Comparison of ENCODE assay signal across 21 cellular contexts in the genomic region with DNA sequence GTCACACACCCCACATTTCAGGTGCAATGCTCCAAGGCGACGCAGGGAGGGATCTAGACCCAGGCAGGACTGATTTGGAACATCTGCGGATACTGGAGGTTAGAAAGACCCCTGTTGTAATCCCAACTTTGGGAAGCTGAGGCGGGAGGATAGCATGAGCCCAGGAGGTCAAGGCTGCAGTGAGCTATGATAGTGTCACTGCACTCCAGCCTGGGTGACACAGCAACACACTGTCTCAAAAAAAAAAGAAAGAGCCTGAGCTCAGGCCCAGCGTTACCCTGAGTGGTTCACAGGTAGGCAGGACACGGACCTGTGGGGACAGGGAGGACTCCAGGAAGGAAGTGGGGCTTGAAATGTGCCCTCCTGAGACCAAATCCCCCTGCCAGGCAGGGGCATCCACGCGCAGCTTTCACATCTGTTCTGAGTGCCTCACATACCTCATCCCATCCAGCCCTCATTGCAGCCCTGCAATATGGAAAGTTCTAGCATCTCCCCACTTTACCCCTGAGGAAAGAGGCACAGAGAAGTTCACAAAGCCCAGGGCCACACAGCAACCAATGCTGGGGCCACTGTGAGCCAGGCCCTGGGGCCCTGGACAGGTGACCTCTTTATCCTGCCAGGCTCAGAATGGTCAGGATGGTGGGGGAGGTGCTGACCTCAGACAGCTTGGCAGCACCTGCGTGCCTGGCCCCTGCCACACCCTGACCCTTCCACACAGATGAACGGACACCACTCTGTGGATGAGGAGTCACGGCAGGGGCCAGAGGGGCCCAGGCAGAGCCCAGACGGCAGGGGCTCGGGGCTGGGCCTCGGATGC. TPM values are rescaled to one million over a fixed set of nuclear protein-coding genes. Genes with fewer than 3 reads are reported as not detected.
DNase-seq lines count a peak whose midpoint lies in the region; ATAC-seq and TF ChIP-seq lines count a peak whose summit lies in the region.
"Had no signal": no experiment of that assay in that cellular context is flagged by ENCODE, and none has a peak within 500 bp of the region (broad histone marks: within the 10 kb centered on the region; RNA-seq: fewer than 3 reads in every experiment).

No MANE protein-coding gene starts in this region.

- H3K4me2 ChIP-seq in BLaER1 treated with 17β-estradiol and CSF1 and Interleukin-3, amounts not matched to agents 10 nM and 100 nM, result peak overlapping the region; percentile 73 to 96 (median 87)
- no peak overlapping the region for H3K4me2 ChIP-seq in osteoblast (ENCODE audit: insufficient read depth, low read length)

- H3K9me3 ChIP-seq in BLaER1 treated with 17β-estradiol and CSF1 and Interleukin-3, amounts not matched to agents 10 nM and 100 nM (replicated peaks in 1 of 11), result no peaks in the 10 kb centered on the region
- no peaks in the 10 kb centered on the region for H3K9me3 ChIP-seq in esophagus (ENCODE audit: control insufficient read depth in 2 of 2, insufficient read depth in 1 of 2, low read depth in 1 of 2, low read length in 1 of 2)
- no peaks in the 10 kb centered on the region for H3K9me3 ChIP-seq in osteoblast (ENCODE audit: low read depth, low read length)

- no peak for TF ChIP-seq CTCF in osteoblast (IDR thresholded peaks at IDR 0.05; ENCODE audit: extremely low read depth, low read depth, low read length)

- peaks cover 4% of the 10 kb centered on the region for H3K79me2 ChIP-seq in osteoblast (ENCODE audit: insufficient read depth, low read length)

- WGBS in esophagus, 2 donors, result 71 to 75% methylated on average over 13 to 14 of the region's 14 CpGs

- DNase-seq in NCI-H1694 (lab: John Stamatoyannopoulos, UW), result peak; percentile 36
- peak; percentile 77 for DNase-seq in osteoblast (ENCODE audit: insufficient read length, low spot score, missing footprints)
- DNase-seq in Ammon's horn (ENCODE audit: low spot score), result no peak
- DNase-seq in C1 segment of cervical spinal cord (lab: John Stamatoyannopoulos, UW), result no peak
- DNase-seq: activated CD4-positive, CD25-positive, alpha-beta regulatory T cell treated with anti-CD3 and anti-CD28 coated beads, Interleukin-2, amount 50 U/mL, for 72 hours; activated CD8-positive, alpha-beta memory T cell treated with anti-CD3 and anti-CD28 coated beads, Interleukin-2, amount 50 U/mL, for 4 hours; activated naive CD4-positive, alpha-beta T cell treated with anti-CD3 and anti-CD28 coated beads, Interleukin-2, amount 50 U/mL, for 16 hours; Calu3; GDM1; HCEC 1CT; mesenchymal stem cell; NCI-H1105 treated with DMSO at 0.1 percent for 48 hours; nucleus accumbens; SIG-M5; stimulated activated naive B cell treated with anti-CD40 and anti-IgM and Interleukin-4, amounts not matched to agents 10 μg/mL and 1 μg/mL and 100 μg/mL, for 72 hours had no signal

- H3K9ac ChIP-seq in BLaER1 treated with 17β-estradiol and CSF1 and Interleukin-3, amounts not matched to agents 10 nM and 100 nM, result peak overlapping the region in 6 of 11 experiments; percentile 12 to 69 (median 54); a peak in 9 of 22 replicates

- H4K20me1 ChIP-seq in BLaER1 treated with 17β-estradiol and CSF1 and Interleukin-3, amounts not matched to agents 10 nM and 100 nM, result peaks cover 3 to 100% (median 100%) of the 10 kb centered on the region in 11 experiments; a peak in 20 of 22 replicates
- peaks cover 49% of the 10 kb centered on the region for H4K20me1 ChIP-seq in osteoblast (ENCODE audit: insufficient read depth, low read length)

- peaks cover 0 to 72% (median 0%) of the 10 kb centered on the region in 11 experiments; a peak in 6 of 22 replicates for H3K27me3 ChIP-seq in BLaER1 treated with 17β-estradiol and CSF1 and Interleukin-3, amounts not matched to agents 10 nM and 100 nM
- no peaks in the 10 kb centered on the region for H3K27me3 ChIP-seq in esophagus (ENCODE audit: control insufficient read depth in 1 of 2, insufficient read depth in 2 of 2, low read length in 2 of 2)
- no peaks in the 10 kb centered on the region for H3K27me3 ChIP-seq in osteoblast (ENCODE audit: insufficient read depth, low read length)

- peak overlapping the region in 1 of 10 experiments; percentile 10; a peak in 2 of 20 replicates for H3K4me3 ChIP-seq in BLaER1 treated with 17β-estradiol and CSF1 and Interleukin-3, amounts not matched to agents 10 nM and 100 nM
- H3K4me3 ChIP-seq in esophagus (ENCODE audit: low read depth in 1 of 2, low read length in 2 of 2) (no peak overlapping the region), osteoblast (ENCODE audit: insufficient read depth, low read length) (no peak overlapping the region)
- H3K4me3 ChIP-seq: K562, skin epidermis had no signal

- no peak overlapping the region for H2AFZ ChIP-seq in osteoblast (ENCODE audit: low read length)

- H3K36me3 ChIP-seq in BLaER1 treated with 17β-estradiol and CSF1 and Interleukin-3, amounts not matched to agents 10 nM and 100 nM, result no peaks in the 10 kb centered on the region
- H3K36me3 ChIP-seq in esophagus (ENCODE audit: control insufficient read depth in 2 of 2, insufficient read depth in 2 of 2, low read length in 1 of 2) (peaks cover 0 to 2% of the 10 kb centered on the region in 2 donors), osteoblast (ENCODE audit: insufficient read depth, low read length) (no peaks in the 10 kb centered on the region)

- peak overlapping the region in 4 of 11 experiments; percentile 0 to 54 (median 44); a peak in 7 of 22 replicates for H3K27ac ChIP-seq in BLaER1 treated with 17β-estradiol and CSF1 and Interleukin-3, amounts not matched to agents 10 nM and 100 nM
- peak overlapping the region; percentile 13 to 34 for H3K27ac ChIP-seq in esophagus (ENCODE audit: low read depth in 2 of 2, low read length in 1 of 2)
- H3K27ac ChIP-seq in osteoblast (ENCODE audit: low read depth, low read length), result no peak overlapping the region

- ATAC-seq in GM21576 (IDR thresholded peaks at IDR 0.05; ENCODE audit: unreplicated experiment) (no peak), GM18498 (IDR thresholded peaks at IDR 0.05; ENCODE audit: unreplicated experiment) (no peak)
- ATAC-seq: K562 had no signal

- H3K4me1 ChIP-seq in BLaER1 treated with 17β-estradiol and CSF1 and Interleukin-3, amounts not matched to agents 10 nM and 100 nM, result peaks cover 89 to 100% (median 100%) of the 10 kb centered on the region in 10 experiments
- H3K4me1 ChIP-seq in esophagus (ENCODE audit: control insufficient read depth in 2 of 2, insufficient read depth in 2 of 2, low read length in 1 of 2) (peaks cover 13 to 50% of the 10 kb centered on the region in 2 donors), osteoblast (ENCODE audit: insufficient read depth, low read length) (peaks cover 15% of the 10 kb centered on the region)

RNA-seq across cellular contexts. Expression of gene CCDC85C, which starts 34.1 kb away (rescaled TPM):
- 10 to 100 TPM; 30.1 to 51.0 TPM for polyA plus RNA-seq in esophagus
- total RNA-seq in osteoblast, result 3.2 and 3.6 TPM in 2 replicates

Comparison
In these comparisons a context has a peak if more than half of its experiments do, and no peak if none do; other contexts are left out.
1. DNase-seq: peak in NCI-H1694 (single experiment) and osteoblast (single experiment); none in Ammon's horn (single experiment) and C1 segment of cervical spinal cord (0 of 14).